2 cellular contexts compared by ENCODE assay signal in genomic region chr16:65745-66144, GRCh38.
TF ChIP-seq lines count a peak whose summit lies in the region.

No MANE protein-coding gene starts in this region.

TF ChIP-seq in HEK293, 187 proteins besides CTCF, POLR2A, EP300 and RAD21 (continues in another document):
- TF ChIP-seq ZNF155 (tag by site-specific recombination; IDR thresholded peaks at IDR 0.05) = no peak
- no peak for TF ChIP-seq FEZF1 (tag by site-specific recombination; IDR thresholded peaks at IDR 0.05)
- TF ChIP-seq ZSCAN4 (tag by site-specific recombination; IDR thresholded peaks at IDR 0.05) = peak; percentile 40; the same call in 1 of the 2 replicates
- TF ChIP-seq HOXD13 (CRISPR knock-in tag; IDR thresholded peaks at IDR 0.05; ENCODE audit: borderline replicate concordance) = no peak
- no peak for TF ChIP-seq ZNF18 (tag by site-specific recombination; IDR thresholded peaks at IDR 0.05)
- TF ChIP-seq ZNF654 (tag by site-specific recombination; IDR thresholded peaks at IDR 0.05; ENCODE audit: low read depth) = peak; percentile 94
- TF ChIP-seq ZNF175 (tag by site-specific recombination; IDR thresholded peaks at IDR 0.05) = no peak
- peak; percentile 57; the same call in 1 of the 2 replicates for TF ChIP-seq PATZ1 (tag by site-specific recombination; IDR thresholded peaks at IDR 0.05)
- peak; percentile 57; the same call in 1 of the 2 replicates for TF ChIP-seq PRDM10 (tag by site-specific recombination; IDR thresholded peaks at IDR 0.05)
- TF ChIP-seq ZNF10 (tag by site-specific recombination; IDR thresholded peaks at IDR 0.05) = 0 out of 2 replicates have a peak, but pooled peaks have one; percentile 48
- TF ChIP-seq ZNF341 (tag by site-specific recombination; IDR thresholded peaks at IDR 0.05; ENCODE audit: low read depth) = no peak
- TF ChIP-seq ZNF133 (tag by site-specific recombination; IDR thresholded peaks at IDR 0.05) = no peak
- no peak for TF ChIP-seq ZNF146 (tag by site-specific recombination; IDR thresholded peaks at IDR 0.05)
- peak; percentile 87 for TF ChIP-seq HIC1 (tag by site-specific recombination; IDR thresholded peaks at IDR 0.05)
- no peak for TF ChIP-seq ZNF521 (tag by site-specific recombination; IDR thresholded peaks at IDR 0.05)
- no peak for TF ChIP-seq KLF10 (tag by site-specific recombination; IDR thresholded peaks at IDR 0.05)
- no peak for TF ChIP-seq ZNF830 (tag by site-specific recombination; IDR thresholded peaks at IDR 0.05; ENCODE audit: low read depth)

TF ChIP-seq in HepG2, 621 proteins besides CTCF, POLR2A, EP300 and RAD21 (continues in another document):
- TF ChIP-seq SYNCRIP (IDR thresholded peaks at IDR 0.05; ENCODE audit: insufficient read depth, low read depth, low read length) (no peak), REPIN1 (CRISPR knock-in tag; IDR thresholded peaks at IDR 0.05; ENCODE audit: borderline replicate concordance, low read depth) (0 out of 2 replicates have a peak, but pooled peaks have one; percentile 28), CBX5 (CRISPR knock-in tag; IDR thresholded peaks at IDR 0.05; ENCODE audit: borderline replicate concordance) (no peak), ZHX1 (CRISPR knock-in tag; IDR thresholded peaks at IDR 0.05; ENCODE audit: low read depth) (no peak), ZNF17 (CRISPR knock-in tag; IDR thresholded peaks at IDR 0.05) (no peak), ZKSCAN5 (CRISPR knock-in tag; IDR thresholded peaks at IDR 0.05) (no peak), RNF219 (CRISPR knock-in tag; IDR thresholded peaks at IDR 0.05) (no peak), ZNF275 (CRISPR knock-in tag; IDR thresholded peaks at IDR 0.05; ENCODE audit: borderline replicate concordance) (no peak), ZNF276 (CRISPR knock-in tag; IDR thresholded peaks at IDR 0.05; ENCODE audit: low read depth) (no peak), MTERF4 (CRISPR knock-in tag; IDR thresholded peaks at IDR 0.05) (no peak), ELF4 (CRISPR knock-in tag; IDR thresholded peaks at IDR 0.05; ENCODE audit: borderline replicate concordance) (no peak), ZNF720 (CRISPR knock-in tag; IDR thresholded peaks at IDR 0.05) (no peak), CHD2 (IDR thresholded peaks at IDR 0.05; ENCODE audit: low read depth, low read length) (no peak), GMEB2 (CRISPR knock-in tag; IDR thresholded peaks at IDR 0.05; ENCODE audit: low read depth) (no peak), ZFP36 (IDR thresholded peaks at IDR 0.05; ENCODE audit: borderline replicate concordance, low read depth, low read length, partially characterized antibody) (no peak), ZBTB14 (CRISPR knock-in tag; IDR thresholded peaks at IDR 0.05) (no peak), NFATC3 (CRISPR knock-in tag; IDR thresholded peaks at IDR 0.05) (no peak), ZGPAT (CRISPR knock-in tag; IDR thresholded peaks at IDR 0.05) (no peak), ZNF446 (CRISPR knock-in tag; IDR thresholded peaks at IDR 0.05) (no peak), XBP1 (CRISPR knock-in tag; IDR thresholded peaks at IDR 0.05) (no peak), MTF2 (CRISPR knock-in tag; IDR thresholded peaks at IDR 0.05; ENCODE audit: borderline replicate concordance) (no peak), AHDC1 (CRISPR knock-in tag; IDR thresholded peaks at IDR 0.05; ENCODE audit: borderline replicate concordance) (no peak), ZNF281 (CRISPR knock-in tag; IDR thresholded peaks at IDR 0.05; ENCODE audit: borderline replicate concordance) (no peak)
